ENCODE assay signal across 8 cellular contexts in genomic region chr7:92528958-92529264, GRCh38.
DNase-seq lines count a peak whose midpoint lies in the region; ATAC-seq and TF ChIP-seq lines count a peak whose summit lies in the region.

No MANE protein-coding gene starts in this region.

- H3K36me3 ChIP-seq in DND-41 (ENCODE audit: insufficient read depth, low read length) (peaks cover 44% of the 10 kb centered on the region), brain microvascular endothelial cell (replicated peaks) (peaks cover 16% of the 10 kb centered on the region), muscle layer of colon (ENCODE audit: insufficient read depth, low read length) (peaks cover 25% of the 10 kb centered on the region)

- H3K4me3 ChIP-seq in DND-41 (ENCODE audit: low read depth in 1 of 2, low read length in 2 of 2) (peak overlapping the region; percentile 48 to 77), brain microvascular endothelial cell (ENCODE audit: low read depth, low read length) (peak overlapping the region; percentile 81), muscle layer of colon (ENCODE audit: low read depth in 1 of 2, low read length in 2 of 2) (peak overlapping the region; percentile 10 to 87)

- in situ Hi-C loops in brain microvascular endothelial cell (cut with HindIII; ENCODE audit: low pct_ligation_motif_present, low sequenced_read_pairs): no loop called here

- H3K4me2 ChIP-seq in DND-41 (ENCODE audit: insufficient read depth, low read length): peak overlapping the region; percentile 82

- H3K27ac ChIP-seq in DND-41 (ENCODE audit: low read length) (peak overlapping the region; percentile 91), brain microvascular endothelial cell (peak overlapping the region; percentile 94), muscle layer of colon (ENCODE audit: low read depth, low read length) (peak overlapping the region; percentile 0)

- peak overlapping the region; percentile 97 for H2AFZ ChIP-seq in DND-41 (ENCODE audit: low read depth, low read length)

- TF ChIP-seq CTCF in DND-41 (IDR thresholded peaks at IDR 0.05; ENCODE audit: borderline replicate concordance, extremely low read depth, low read length, poor library complexity, severe bottlenecking) (no peak), brain microvascular endothelial cell (IDR thresholded peaks at IDR 0.05; ENCODE audit: low read depth, low read length, missing control alignments) (no peak)

- peaks cover 61% of the 10 kb centered on the region for H3K79me2 ChIP-seq in DND-41 (ENCODE audit: insufficient read depth, low read length)

- H3K9me3 ChIP-seq in DND-41 (ENCODE audit: insufficient read depth, low read length, severe bottlenecking): no peaks in the 10 kb centered on the region
- no peaks in the 10 kb centered on the region for H3K9me3 ChIP-seq in muscle layer of colon (ENCODE audit: low read length)

- peak; percentile 3 for ATAC-seq in DND-41 (ENCODE audit: insufficient read depth, low read depth)
- peak; percentile 0 for ATAC-seq in HG03060 (IDR thresholded peaks at IDR 0.05; ENCODE audit: low read depth, unreplicated experiment)

- peaks cover 34% of the 10 kb centered on the region for H3K4me1 ChIP-seq in DND-41 (ENCODE audit: insufficient read depth, low read length)
- peaks cover 15% of the 10 kb centered on the region for H3K4me1 ChIP-seq in muscle layer of colon (ENCODE audit: insufficient read depth, low read length)

- peaks cover 3% of the 10 kb centered on the region; the same call in 1 of the 2 replicates for H4K20me1 ChIP-seq in DND-41 (ENCODE audit: insufficient read depth, low read length)

- no peak for DNase-seq in DND-41
- DNase-seq in brain microvascular endothelial cell: no peak
- DNase-seq in NCI-H2171 treated with DMSO at 0.1 percent for 48 hours (lab: John Stamatoyannopoulos, UW): no peak
- no peak for DNase-seq in SW480 (ENCODE audit: low spot score)
- DNase-seq in COR-L47 (lab: John Stamatoyannopoulos, UW): no peak
- no peak for DNase-seq in HUDEP-2 (lab: John Stamatoyannopoulos, UW; ENCODE audit: unreplicated experiment in 76 of 76)

- peak overlapping the region; percentile 62 for H3K9ac ChIP-seq in DND-41 (ENCODE audit: low read depth, low read length)
- H3K9ac ChIP-seq in muscle layer of colon (ENCODE audit: low read length): peak overlapping the region; percentile 63

- H3K27me3 ChIP-seq in DND-41 (ENCODE audit: insufficient read depth, low read length, poor library complexity) (no peaks in the 10 kb centered on the region), brain microvascular endothelial cell (replicated peaks) (no peaks in the 10 kb centered on the region), muscle layer of colon (ENCODE audit: control insufficient read depth in 1 of 2, insufficient read depth in 2 of 2, low read length in 2 of 2) (no peaks in the 10 kb centered on the region)

Comparison
In these comparisons a context has a peak if more than half of its experiments do, and no peak if none do; other contexts are left out.
1. H3K27ac ChIP-seq: peak in every context shown above with its lines; median percentile 94 in brain microvascular endothelial cell; 91 in DND-41; 0 in muscle layer of colon.